ENCODE assay signal across 8 cellular contexts in genomic region chr2:149799296-149799695, GRCh38.
DNase-seq lines count a peak whose midpoint lies in the region; ATAC-seq, FAIRE-seq and TF ChIP-seq lines count a peak whose summit lies in the region.

No MANE protein-coding gene starts in this region.

- WGBS in H1 (ENCODE audit: extremely low coverage in 1 of 2, insufficient coverage in 1 of 2, insufficient read length in 1 of 2, insufficient replicate concordance in 2 of 2, low coverage in 1 of 2, low lambda C conversion rate in 2 of 2, missing lambda C conversion rate in 1 of 2), 2 experiments = 73% methylated on average over 4 of the region's 4 CpGs; no CpG with 5 or more reads in 1 of the 2 experiments
- 21% methylated on average over 4 of the region's 4 CpGs for WGBS in prostate gland

- no peak for TF ChIP-seq EP300 in H1 (IDR thresholded peaks at IDR 0.05; ENCODE audit: borderline replicate concordance in 1 of 2, low read depth in 2 of 2, low read length in 2 of 2)

- no peak overlapping the region for H4K8ac ChIP-seq in H1 (ENCODE audit: extremely low read depth, insufficient read depth, low read length)

- no peak overlapping the region for H2BK120ac ChIP-seq in H1 (replicated peaks; ENCODE audit: low read depth, low read length)

- H3K56ac ChIP-seq in H1 (replicated peaks; ENCODE audit: insufficient read length, low read depth, low read length) = no peak overlapping the region

- no peaks in the 10 kb centered on the region for H3K79me2 ChIP-seq in H1 (ENCODE audit: control insufficient read depth in 1 of 2, insufficient read depth in 2 of 2, low read length in 2 of 2)
- H3K79me2 ChIP-seq in neural progenitor cell (ENCODE audit: low read depth) = no peaks in the 10 kb centered on the region

- H3K23ac ChIP-seq in H1 (ENCODE audit: insufficient read length) = no peak overlapping the region

- TF ChIP-seq CTCF in H1 (IDR thresholded peaks at IDR 0.05; ENCODE audit: control extremely low read depth in 1 of 3, insufficient read depth in 1 of 3, low read depth in 1 of 3, low read length in 3 of 3) = peak in 1 of 3 experiments; percentile 37; a peak in 2 of 4 replicates
- peak; percentile 53 for TF ChIP-seq CTCF in neural progenitor cell (IDR thresholded peaks at IDR 0.05)
- peak in 2 of 4 experiments; percentile 28 to 34 for TF ChIP-seq CTCF in prostate gland (IDR thresholded peaks at IDR 0.05)

- peaks cover 27% of the 10 kb centered on the region for H3K4me1 Mint-ChIP-seq in neural progenitor cell
- H3K4me1 Mint-ChIP-seq in activated CD8-positive, alpha-beta memory T cell treated with anti-CD3 and anti-CD28 coated beads, Interleukin-2, amount 10 ng/mL, durations not matched to agents 7 days and 5 days = no peaks in the 10 kb centered on the region
- no peaks in the 10 kb centered on the region for H3K4me1 Mint-ChIP-seq in stimulated activated effector memory CD8-positive, alpha-beta T cell treated with anti-CD3 and anti-CD28 coated beads, Interleukin-12 subunit alpha, Interleukin-12 subunit beta, amount 100 ng/mL, for 72 hours

- peak overlapping the region; percentile 12 for H3K27ac Mint-ChIP-seq in neural progenitor cell
- H3K27ac Mint-ChIP-seq in activated CD8-positive, alpha-beta memory T cell treated with anti-CD3 and anti-CD28 coated beads, Interleukin-2, amount 10 ng/mL, durations not matched to agents 7 days and 5 days = no peak overlapping the region
- no peak overlapping the region for H3K27ac Mint-ChIP-seq in stimulated activated effector memory CD8-positive, alpha-beta T cell treated with anti-CD3 and anti-CD28 coated beads, Interleukin-12 subunit alpha, Interleukin-12 subunit beta, amount 100 ng/mL, for 72 hours

- H3K27ac ChIP-seq in H1 (ENCODE audit: low read depth, low read length) (no peak overlapping the region), neural progenitor cell (no peak overlapping the region), prostate gland (no peak overlapping the region)

- peak; percentile 66 for FAIRE-seq in H1 (lab: Jason Lieb, UNC)

- no peak overlapping the region for H2BK12ac ChIP-seq in H1 (ENCODE audit: low read depth, low read length)

- peak; percentile 48 to 54 for TF ChIP-seq RAD21 in H1 (IDR thresholded peaks at IDR 0.05 in 1 of 2, conservative IDR thresholded peaks at IDR 0.05 in 1 of 2; ENCODE audit: low read depth in 2 of 2, low read length in 2 of 2)

- H3K36me3 Mint-ChIP-seq in neural progenitor cell = no peaks in the 10 kb centered on the region
- no peaks in the 10 kb centered on the region for H3K36me3 Mint-ChIP-seq in activated CD8-positive, alpha-beta memory T cell treated with anti-CD3 and anti-CD28 coated beads, Interleukin-2, amount 10 ng/mL, durations not matched to agents 7 days and 5 days
- no peaks in the 10 kb centered on the region for H3K36me3 Mint-ChIP-seq in stimulated activated effector memory CD8-positive, alpha-beta T cell treated with anti-CD3 and anti-CD28 coated beads, Interleukin-12 subunit alpha, Interleukin-12 subunit beta, amount 100 ng/mL, for 72 hours

- H3K79me1 ChIP-seq in H1 (ENCODE audit: low read depth, low read length) = no peaks in the 10 kb centered on the region

- H2BK15ac ChIP-seq in H1 (ENCODE audit: low read length) = no peak overlapping the region

- TF ChIP-seq POLR2A in H1 (IDR thresholded peaks at IDR 0.05; ENCODE audit: control extremely low read depth in 1 of 2, low read depth in 2 of 2, low read length in 2 of 2) = no peak
- TF ChIP-seq POLR2A in prostate gland (IDR thresholded peaks at IDR 0.05) = no peak

- H3K27me3 Mint-ChIP-seq in neural progenitor cell (ENCODE audit: insufficient read depth, low read depth) = peaks cover 2% of the 10 kb centered on the region
- H3K27me3 Mint-ChIP-seq in activated CD8-positive, alpha-beta memory T cell treated with anti-CD3 and anti-CD28 coated beads, Interleukin-2, amount 10 ng/mL, durations not matched to agents 7 days and 5 days = no peaks in the 10 kb centered on the region

- H3K4me1 ChIP-seq in H1 (replicated peaks in 1 of 4; ENCODE audit: control insufficient read depth in 3 of 4, insufficient read depth in 4 of 4, low read length in 3 of 4) (peaks cover 0 to 10% (median 4%) of the 10 kb centered on the region in 4 experiments; a peak in 1 of 7 replicates), neural progenitor cell (peaks cover 34% of the 10 kb centered on the region), prostate gland (replicated peaks) (no peaks in the 10 kb centered on the region)

- H3K4me3 ChIP-seq in H1 (ENCODE audit: extremely low read depth in 1 of 4, insufficient read depth in 2 of 4, low read depth in 3 of 4, low read length in 4 of 4) (no peak overlapping the region), neural progenitor cell (no peak overlapping the region), prostate gland (no peak overlapping the region)

- H3K9me3 Mint-ChIP-seq in neural progenitor cell = peaks cover 6% of the 10 kb centered on the region
- H3K9me3 Mint-ChIP-seq in activated CD8-positive, alpha-beta memory T cell treated with anti-CD3 and anti-CD28 coated beads, Interleukin-2, amount 10 ng/mL, durations not matched to agents 7 days and 5 days (ENCODE audit: low read depth) = peaks cover 2% of the 10 kb centered on the region
- peaks cover 4% of the 10 kb centered on the region for H3K9me3 Mint-ChIP-seq in stimulated activated effector memory CD8-positive, alpha-beta T cell treated with anti-CD3 and anti-CD28 coated beads, Interleukin-12 subunit alpha, Interleukin-12 subunit beta, amount 100 ng/mL, for 72 hours

- no peaks in the 10 kb centered on the region for H3K27me3 ChIP-seq in H1 (replicated peaks in 1 of 4; ENCODE audit: control insufficient read depth in 3 of 4, extremely low read depth in 1 of 4, insufficient read depth in 3 of 4, low read length in 3 of 4)
- no peaks in the 10 kb centered on the region for H3K27me3 ChIP-seq in neural progenitor cell
- H3K27me3 ChIP-seq in prostate gland (replicated peaks; ENCODE audit: insufficient read depth) = no peaks in the 10 kb centered on the region

- H3K36me3 ChIP-seq in H1 (ENCODE audit: control insufficient read depth in 2 of 4, insufficient read depth in 4 of 4, low read length in 3 of 4) (no peaks in the 10 kb centered on the region; a peak in 1 of 8 replicates), neural progenitor cell (no peaks in the 10 kb centered on the region), prostate gland (no peaks in the 10 kb centered on the region)

- H3K9me3 ChIP-seq in H1 (ENCODE audit: insufficient read depth in 2 of 2, low read depth in 1 of 2, low read length in 1 of 2) = peaks cover 4 to 13% of the 10 kb centered on the region in 2 experiments; a peak in 3 of 4 replicates
- no peaks in the 10 kb centered on the region for H3K9me3 ChIP-seq in neural progenitor cell (ENCODE audit: low read depth)
- H3K9me3 ChIP-seq in prostate gland = no peaks in the 10 kb centered on the region

- H2BK5ac ChIP-seq in H1 (ENCODE audit: low read depth, low read length) = no peak overlapping the region

- no peaks in the 10 kb centered on the region for H4K20me1 ChIP-seq in H1 (replicated peaks in 1 of 2; ENCODE audit: control insufficient read depth in 1 of 2, insufficient read depth in 2 of 2, low read length in 2 of 2)
- no peaks in the 10 kb centered on the region for H4K20me1 ChIP-seq in neural progenitor cell (ENCODE audit: low read depth)

- H2AK5ac ChIP-seq in H1 (ENCODE audit: low read depth, low read length) = no peak overlapping the region

- H2AFZ ChIP-seq in H1 (ENCODE audit: low read length) (no peak overlapping the region), neural progenitor cell (replicated peaks) (no peak overlapping the region)

- H3K23me2 ChIP-seq in H1 (ENCODE audit: low read depth, low read length) = no peaks in the 10 kb centered on the region

- H3K14ac ChIP-seq in H1 (ENCODE audit: insufficient read length) = no peak overlapping the region

- no peak for ATAC-seq in activated CD8-positive, alpha-beta memory T cell treated with anti-CD3 and anti-CD28 coated beads, Interleukin-2, amount 10 ng/mL, durations not matched to agents 7 days and 5 days
- ATAC-seq in stimulated activated effector memory CD8-positive, alpha-beta T cell treated with anti-CD3 and anti-CD28 coated beads, Interleukin-12 subunit alpha, Interleukin-12 subunit beta, amount 100 ng/mL, for 72 hours = no peak

- POLR2A ChIA-PET in H1 (lab: Charles Lee; ENCODE audit: partially characterized antibody) = no interaction called here

- no peak overlapping the region for H4K91ac ChIP-seq in H1 (replicated peaks; ENCODE audit: insufficient read length, low read length)

- no peak overlapping the region for H2BK20ac ChIP-seq in H1 (ENCODE audit: low read length)

- DNase-seq in GM04504 (ENCODE audit: low read depth) (peak; percentile 31), NCI-H2227 (lab: John Stamatoyannopoulos, UW; ENCODE audit: unreplicated experiment) (peak; percentile 35), H1 (ENCODE audit: low read depth in 1 of 2, low spot score in 2 of 2) (no peak), neural progenitor cell (ENCODE audit: low spot score) (peak; percentile 38), NCI-H187 (lab: John Stamatoyannopoulos, UW) (no peak), prostate gland (ENCODE audit: low spot score) (no peak)
- no peak for DNase-seq in activated CD8-positive, alpha-beta memory T cell treated with anti-CD3 and anti-CD28 coated beads, Interleukin-2, amount 10 ng/mL, durations not matched to agents 7 days and 5 days
- DNase-seq in stimulated activated effector memory CD8-positive, alpha-beta T cell treated with anti-CD3 and anti-CD28 coated beads, Interleukin-12 subunit alpha, Interleukin-12 subunit beta, amount 100 ng/mL, for 72 hours (ENCODE audit: low spot score in 2 of 2) = no peak

- H4K5ac ChIP-seq in H1 (ENCODE audit: insufficient read length, low read depth, low read length) = no peak overlapping the region

- intact Hi-C loops in prostate gland (cut with DNase I) = no loop called here

- H3K4me2 ChIP-seq in H1 (ENCODE audit: insufficient read depth in 1 of 2, low read depth in 2 of 2, low read length in 2 of 2) (no peak overlapping the region), neural progenitor cell (no peak overlapping the region)

- no peak overlapping the region for H3K4ac ChIP-seq in H1 (replicated peaks; ENCODE audit: insufficient read length, low read depth, low read length)

- no peak overlapping the region for H3K18ac ChIP-seq in H1 (ENCODE audit: extremely low read depth, low read length)

- peaks cover 23% of the 10 kb centered on the region for H3F3A ChIP-seq in neural progenitor cell (ENCODE audit: low read depth)

- no peak overlapping the region for H3K9ac ChIP-seq in H1 (replicated peaks in 1 of 4; ENCODE audit: extremely low read depth in 1 of 4, low read depth in 3 of 4, low read length in 3 of 4)
- no peak overlapping the region for H3K9ac ChIP-seq in neural progenitor cell

- CTCF ChIA-PET in H1 (lab: Charles Lee; ENCODE audit: partially characterized antibody) = interaction anchor here (0.7 to 1.5 kb wide), 7 partner anchors 26 to 222 kb away, joined by 3 to 4 read pairs (median 3); no protein-coding TSS in a partner anchor
- CTCF ChIA-PET in activated CD8-positive, alpha-beta memory T cell treated with anti-CD3 and anti-CD28 coated beads, Interleukin-2, amount 10 ng/mL, durations not matched to agents 7 days and 5 days (lab: Charles Lee) = no interaction called here

- no peak overlapping the region for H3K4me3 Mint-ChIP-seq in neural progenitor cell
- no peak overlapping the region for H3K4me3 Mint-ChIP-seq in activated CD8-positive, alpha-beta memory T cell treated with anti-CD3 and anti-CD28 coated beads, Interleukin-2, amount 10 ng/mL, durations not matched to agents 7 days and 5 days
- H3K4me3 Mint-ChIP-seq in stimulated activated effector memory CD8-positive, alpha-beta T cell treated with anti-CD3 and anti-CD28 coated beads, Interleukin-12 subunit alpha, Interleukin-12 subunit beta, amount 100 ng/mL, for 72 hours = no peak overlapping the region

Comparison
In these comparisons a context has a peak if more than half of its experiments do, and no peak if none do; other contexts are left out.
1. DNase-seq: peak in GM04504 (single experiment), NCI-H2227 (single experiment) and neural progenitor cell (single experiment); none in H1 (0 of 2), NCI-H187 (0 of 2), prostate gland (single experiment), activated CD8-positive, alpha-beta memory T cell treated with anti-CD3 and anti-CD28 coated beads, Interleukin-2, amount 10 ng/mL, durations not matched to agents 7 days and 5 days (single experiment) and stimulated activated effector memory CD8-positive, alpha-beta T cell treated with anti-CD3 and anti-CD28 coated beads, Interleukin-12 subunit alpha, Interleukin-12 subunit beta, amount 100 ng/mL, for 72 hours (0 of 2).